ENCODE assay signal across 8 cellular contexts in genomic region chr21:29196021-29196663, GRCh38.
DNase-seq lines count a peak whose midpoint lies in the region; ATAC-seq and TF ChIP-seq lines count a peak whose summit lies in the region.

No MANE protein-coding gene starts in this region.

- H3K27me3 ChIP-seq in esophagus squamous epithelium (no peaks in the 10 kb centered on the region), osteoblast (ENCODE audit: insufficient read depth, low read length) (no peaks in the 10 kb centered on the region), upper lobe of left lung (no peaks in the 10 kb centered on the region)

- DNase-seq in NOMO-1 (lab: John Stamatoyannopoulos, UW; ENCODE audit: unreplicated experiment in 2 of 2): peak; percentile 92 to 96
- peak in 2 of 3 experiments; percentile 25 to 35 for DNase-seq in activated CD8-positive, alpha-beta memory T cell treated with anti-CD3 and anti-CD28 coated beads for 48 hours (ENCODE audit: low read depth in 2 of 3, low spot score in 2 of 3)
- DNase-seq in esophagus squamous epithelium (lab: John Stamatoyannopoulos, UW): no peak
- DNase-seq in osteoblast (ENCODE audit: insufficient read length, low spot score, missing footprints): peak; percentile 85
- DNase-seq in upper lobe of left lung: peak in 1 of 2 donors; percentile 85
- DNase-seq in NCI-H446 treated with DMSO at 0.1 percent for 48 hours (lab: John Stamatoyannopoulos, UW): no peak

- TF ChIP-seq EP300 in upper lobe of left lung (IDR thresholded peaks at IDR 0.05): peak in 1 of 4 donors; percentile 91

- H3K4me3 ChIP-seq in esophagus squamous epithelium: peak overlapping the region in 3 of 4 donors; percentile 7 to 49 (median 16)
- peak overlapping the region; percentile 54 for H3K4me3 ChIP-seq in osteoblast (ENCODE audit: insufficient read depth, low read length)
- H3K4me3 ChIP-seq in upper lobe of left lung: peak overlapping the region in 3 of 4 donors; percentile 4 to 26 (median 11)

- H3K36me3 ChIP-seq in esophagus squamous epithelium (no peaks in the 10 kb centered on the region), osteoblast (ENCODE audit: insufficient read depth, low read length) (no peaks in the 10 kb centered on the region), upper lobe of left lung (no peaks in the 10 kb centered on the region)

- TF ChIP-seq POLR2A in GM18505 (IDR thresholded peaks at IDR 0.05; ENCODE audit: borderline replicate concordance, extremely low read depth, insufficient read depth, insufficient read length) (peak; percentile 38), esophagus squamous epithelium (IDR thresholded peaks at IDR 0.05) (no peak), upper lobe of left lung (IDR thresholded peaks at IDR 0.05) (no peak)

- TF ChIP-seq CTCF in esophagus squamous epithelium (IDR thresholded peaks at IDR 0.05): peak in 4 of 6 experiments; percentile 21 to 62 (median 27)
- TF ChIP-seq CTCF in osteoblast (IDR thresholded peaks at IDR 0.05; ENCODE audit: extremely low read depth, low read depth, low read length): peak; percentile 56
- TF ChIP-seq CTCF in upper lobe of left lung (IDR thresholded peaks at IDR 0.05): peak; percentile 14 to 49 (median 36)

- intact Hi-C loops in esophagus squamous epithelium (cut with DNase I): no loop called here

- H3K4me1 ChIP-seq in esophagus squamous epithelium: peaks cover 10 to 27% (median 13%) of the 10 kb centered on the region in 3 donors
- peaks cover 24% of the 10 kb centered on the region for H3K4me1 ChIP-seq in osteoblast (ENCODE audit: insufficient read depth, low read length)
- peaks cover 16 to 22% (median 20%) of the 10 kb centered on the region in 4 donors for H3K4me1 ChIP-seq in upper lobe of left lung

- H4K20me1 ChIP-seq in osteoblast (ENCODE audit: insufficient read depth, low read length): no peaks in the 10 kb centered on the region

- peak; percentile 97 for ATAC-seq in GM18505 (IDR thresholded peaks at IDR 0.05; ENCODE audit: unreplicated experiment)
- ATAC-seq in HG02840 (IDR thresholded peaks at IDR 0.05; ENCODE audit: low FRiP score, unreplicated experiment): peak; percentile 90
- ATAC-seq in upper lobe of left lung (ENCODE audit: low FRiP score in 2 of 2): peak; percentile 92 to 96

- 4 to 9% methylated on average over 8 of the region's 8 CpGs for WGBS in esophagus squamous epithelium, 2 donors
- 13 to 14% methylated on average over 8 of the region's 8 CpGs for WGBS in upper lobe of left lung, 2 donors

- peak overlapping the region in 3 of 4 donors; percentile 33 to 62 (median 54) for H3K27ac ChIP-seq in esophagus squamous epithelium
- peak overlapping the region; percentile 94 for H3K27ac ChIP-seq in osteoblast (ENCODE audit: low read depth, low read length)
- H3K27ac ChIP-seq in upper lobe of left lung: peak overlapping the region; percentile 48 to 70 (median 60)

- H3K4me2 ChIP-seq in osteoblast (ENCODE audit: insufficient read depth, low read length): peak overlapping the region; percentile 80

- peaks cover 0 to 6% (median 0%) of the 10 kb centered on the region in 3 donors for H3K9me3 ChIP-seq in esophagus squamous epithelium
- H3K9me3 ChIP-seq in osteoblast (ENCODE audit: low read depth, low read length): no peaks in the 10 kb centered on the region
- peaks cover 0 to 5% (median 2%) of the 10 kb centered on the region in 4 donors for H3K9me3 ChIP-seq in upper lobe of left lung

- peak overlapping the region; percentile 10 for H2AFZ ChIP-seq in osteoblast (ENCODE audit: low read length)

- no peaks in the 10 kb centered on the region for H3K79me2 ChIP-seq in osteoblast (ENCODE audit: insufficient read depth, low read length)

Comparison
In these comparisons a context has a peak if more than half of its experiments do, and no peak if none do; other contexts are left out.
1. DNase-seq: peak in NOMO-1 (2 of 2), activated CD8-positive, alpha-beta memory T cell treated with anti-CD3 and anti-CD28 coated beads for 48 hours (2 of 3) and osteoblast (single experiment); none in esophagus squamous epithelium (single experiment) and NCI-H446 treated with DMSO at 0.1 percent for 48 hours (single experiment).
2. Peak in every context shown above with its lines, with median percentiles within 50 percentile points of each other: ATAC-seq, H3K27ac ChIP-seq, H3K4me3 ChIP-seq and CTCF ChIP-seq.